8 cellular contexts compared by ENCODE assay signal in the genomic region with DNA sequence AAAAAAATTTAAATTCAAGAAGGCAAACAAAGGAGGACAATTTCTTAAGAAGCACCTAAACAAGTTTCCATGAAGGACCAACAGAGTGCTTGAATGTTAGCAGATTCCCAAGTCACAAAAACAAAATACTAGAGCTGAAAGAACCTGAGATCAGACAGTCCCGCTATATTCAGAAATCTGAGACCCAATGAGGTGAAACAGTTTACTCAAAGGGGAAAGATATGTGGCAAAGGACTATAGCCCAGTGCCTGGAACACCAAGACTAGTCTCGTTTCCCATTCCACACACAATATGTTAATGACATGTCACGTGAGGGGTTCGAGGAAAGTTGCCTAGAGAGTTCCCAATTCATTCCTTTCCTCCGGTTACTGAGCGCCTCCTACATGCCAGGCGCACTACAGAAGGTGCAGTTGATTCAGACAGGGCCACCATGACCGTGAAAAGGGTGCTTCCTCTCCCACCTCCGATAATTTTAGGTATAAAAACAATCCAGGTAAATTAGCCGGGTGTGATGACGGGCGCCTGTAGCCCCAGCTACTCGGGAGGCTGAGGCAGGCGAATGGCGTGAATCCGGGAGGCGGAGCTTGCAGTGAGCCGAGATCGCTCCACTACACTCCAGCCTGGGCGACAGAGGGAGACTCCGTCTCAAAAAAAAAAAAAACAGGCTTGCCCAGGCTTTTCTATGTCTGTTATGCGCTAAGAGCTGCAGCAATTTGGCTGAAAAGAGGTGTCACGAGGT. TPM values are rescaled to one million over a fixed set of nuclear protein-coding genes. Genes with fewer than 3 reads are reported as not detected.
DNase-seq lines count a peak whose midpoint lies in the region; ATAC-seq, FAIRE-seq and TF ChIP-seq lines count a peak whose summit lies in the region.

No MANE protein-coding gene starts in this region.

- no peaks in the 10 kb centered on the region for H3K27me3 ChIP-seq in small intestine (ENCODE audit: control insufficient read depth in 2 of 2, insufficient read depth in 2 of 2, low read length in 2 of 2)

- H3K9me3 ChIP-seq in small intestine (ENCODE audit: control insufficient read depth, low read depth), result no peaks in the 10 kb centered on the region

- TSS peak; percentile 72 for BruUV-seq in MCF 10A (replicated peaks; lab: Mats Ljungman, UMichigan)

- intact Hi-C loops in MCF 10A (cut with micrococcal nuclease), result loop anchor here (1.0 kb wide), 1 partner anchor 25 kb away; no protein-coding TSS in a partner anchor

- no peaks in the 10 kb centered on the region for H3K4me1 ChIP-seq in small intestine (ENCODE audit: control insufficient read depth in 2 of 2, insufficient read depth in 1 of 2, low read depth in 1 of 2, low read length in 1 of 2)

- no peaks in the 10 kb centered on the region for H3K36me3 Mint-ChIP-seq in MCF 10A (ENCODE audit: insufficient read depth, unreplicated experiment)

- peaks cover 53% of the 10 kb centered on the region for H3K4me1 Mint-ChIP-seq in MCF 10A (ENCODE audit: insufficient read depth, unreplicated experiment)

- no peaks in the 10 kb centered on the region for H3K9me3 Mint-ChIP-seq in MCF 10A (ENCODE audit: unreplicated experiment)

- H3K27me3 Mint-ChIP-seq in MCF 10A (ENCODE audit: insufficient read depth, unreplicated experiment), result no peaks in the 10 kb centered on the region

- H3K27ac ChIP-seq in small intestine (ENCODE audit: low read depth in 1 of 2, low read length in 1 of 2), result peak overlapping the region; percentile 43 to 83

- CTCF ChIA-PET in MCF 10A (lab: Yijun Ruan, JAX), result interaction anchor here (0.6 to 2.0 kb wide), 15 partner anchors 13 to 720 kb away, joined by 3 to 17 read pairs (median 3); no protein-coding TSS in a partner anchor

- peak; percentile 33 for ATAC-seq in HG02981 (IDR thresholded peaks at IDR 0.05; ENCODE audit: unreplicated experiment)

- peak overlapping the region; percentile 94 for H3K27ac Mint-ChIP-seq in MCF 10A (ENCODE audit: low read depth, unreplicated experiment)

- no peaks in the 10 kb centered on the region for H3K36me3 ChIP-seq in small intestine (ENCODE audit: control insufficient read depth in 2 of 2, insufficient read depth in 2 of 2, low read length in 2 of 2)

- FAIRE-seq in small intestine (lab: Jason Lieb, UNC), result no peak

- DNase-seq in NOMO-1 (lab: John Stamatoyannopoulos, UW; ENCODE audit: unreplicated experiment in 2 of 2) (peak; percentile 19 to 20), NOMO-1 treated with dmso at 0.1 percent for 144 hours (lab: John Stamatoyannopoulos, UW; ENCODE audit: unreplicated experiment) (no peak), NCI-H187 treated with DMSO at 0.1 percent for 48 hours (lab: John Stamatoyannopoulos, UW) (peak; percentile 58), UCSD-AML1 (lab: John Stamatoyannopoulos, UW; ENCODE audit: unreplicated experiment) (peak; percentile 66), MCF 10A (ENCODE audit: unreplicated experiment) (peak; percentile 73), iPS-NIHi11 (ENCODE audit: low spot score) (peak; percentile 62), small intestine (peak; percentile 85)

- H3K4me3 ChIP-seq in small intestine (ENCODE audit: low read depth in 1 of 2, low read length in 2 of 2), result peak overlapping the region; percentile 52 to 65

- peak overlapping the region; percentile 96 for H3K4me3 Mint-ChIP-seq in MCF 10A (ENCODE audit: unreplicated experiment)

- POLR2A ChIA-PET in MCF 10A (lab: Yijun Ruan, JAX), result interaction anchor here (0.5 to 2.2 kb wide), 22 partner anchors 9 to 1249 kb away, joined by 3 to 11 read pairs (median 4); partner anchors contain the start of genes PREPL, PRKCE and SIX2

- WGBS in small intestine, 3 donors, result 0 to 1% (median 1%) methylated on average over 23 of the region's 23 CpGs

- peak; percentile 31 for TF ChIP-seq CTCF in MCF 10A (IDR thresholded peaks at IDR 0.05; ENCODE audit: unreplicated experiment)

RNA-seq across cellular contexts. Expression of gene SRBD1, which starts 0.6 kb away (rescaled TPM):
- 17.3 and 18.2 TPM in 2 replicates for total RNA-seq in MCF 10A (2022)
- 1 to 10 TPM; 4.7 to 7.3 (median 6.8) TPM for polyA plus RNA-seq in small intestine

RNA-seq across cellular contexts. Expression of gene PRKCE, which starts 41.0 kb away (rescaled TPM):
- total RNA-seq in MCF 10A (2022), result 10.9 and 12.1 TPM in 2 replicates
- polyA plus RNA-seq in small intestine, result 1 to 10 TPM; 2.2 to 6.7 (median 4.1) TPM
